Comparison of ENCODE assay signal across 1 cellular context in the genomic region with DNA sequence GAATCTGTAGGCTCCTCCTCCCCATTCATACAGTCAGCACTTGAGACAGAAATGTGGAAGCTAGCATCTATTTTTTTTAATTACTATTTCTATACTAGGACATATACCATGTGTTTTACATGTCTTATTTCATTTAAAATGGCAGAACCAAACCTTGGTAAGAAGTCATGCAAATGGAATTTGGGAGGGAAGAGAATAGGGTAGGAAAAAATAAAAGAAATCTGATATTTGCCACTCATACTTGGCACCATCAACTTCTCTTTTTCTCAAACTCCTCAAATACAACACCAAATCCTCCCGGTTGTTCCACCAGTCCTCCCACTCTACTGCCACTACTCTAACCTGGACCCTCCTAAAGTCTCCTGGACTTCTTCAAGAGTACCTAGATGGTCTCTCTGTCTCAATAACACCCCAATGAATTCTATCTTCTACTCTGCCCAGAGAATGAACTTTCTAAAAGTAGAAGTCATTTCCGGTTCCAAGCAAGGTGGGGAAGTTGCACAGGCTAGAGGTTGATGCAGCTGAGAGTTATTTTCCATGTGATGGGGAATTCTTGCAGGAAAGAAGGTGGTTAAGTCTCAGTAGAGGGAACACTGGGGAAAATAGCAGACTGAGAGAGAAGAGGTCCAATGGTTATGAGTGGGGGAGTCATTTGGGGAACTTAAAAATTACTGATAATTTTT.
TF ChIP-seq lines count a peak whose summit lies in the region.

No MANE protein-coding gene starts in this region.

TF ChIP-seq in SK-N-SH, 30 proteins besides CTCF, POLR2A, EP300 and RAD21 (continued from another document):
- TF ChIP-seq, protein P1, sequence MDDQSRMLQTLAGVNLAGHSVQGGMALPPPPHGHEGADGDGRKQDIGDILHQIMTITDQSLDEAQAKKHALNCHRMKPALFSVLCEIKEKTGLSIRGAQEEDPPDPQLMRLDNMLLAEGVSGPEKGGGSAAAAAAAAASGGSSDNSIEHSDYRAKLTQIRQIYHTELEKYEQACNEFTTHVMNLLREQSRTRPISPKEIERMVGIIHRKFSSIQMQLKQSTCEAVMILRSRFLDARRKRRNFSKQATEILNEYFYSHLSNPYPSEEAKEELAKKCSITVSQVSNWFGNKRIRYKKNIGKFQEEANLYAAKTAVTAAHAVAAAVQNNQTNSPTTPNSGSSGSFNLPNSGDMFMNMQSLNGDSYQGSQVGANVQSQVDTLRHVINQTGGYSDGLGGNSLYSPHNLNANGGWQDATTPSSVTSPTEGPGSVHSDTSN (IDR thresholded peaks at IDR 0.05) = peak; percentile 21; the same call in 1 of the 2 replicates
- TF ChIP-seq, protein P2, sequence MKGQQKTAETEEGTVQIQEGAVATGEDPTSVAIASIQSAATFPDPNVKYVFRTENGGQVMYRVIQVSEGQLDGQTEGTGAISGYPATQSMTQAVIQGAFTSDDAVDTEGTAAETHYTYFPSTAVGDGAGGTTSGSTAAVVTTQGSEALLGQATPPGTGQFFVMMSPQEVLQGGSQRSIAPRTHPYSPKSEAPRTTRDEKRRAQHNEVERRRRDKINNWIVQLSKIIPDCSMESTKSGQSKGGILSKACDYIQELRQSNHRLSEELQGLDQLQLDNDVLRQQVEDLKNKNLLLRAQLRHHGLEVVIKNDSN (IDR thresholded peaks at IDR 0.05; ENCODE audit: borderline replicate concordance, low read depth) = no peak
- TF ChIP-seq, protein P3, sequence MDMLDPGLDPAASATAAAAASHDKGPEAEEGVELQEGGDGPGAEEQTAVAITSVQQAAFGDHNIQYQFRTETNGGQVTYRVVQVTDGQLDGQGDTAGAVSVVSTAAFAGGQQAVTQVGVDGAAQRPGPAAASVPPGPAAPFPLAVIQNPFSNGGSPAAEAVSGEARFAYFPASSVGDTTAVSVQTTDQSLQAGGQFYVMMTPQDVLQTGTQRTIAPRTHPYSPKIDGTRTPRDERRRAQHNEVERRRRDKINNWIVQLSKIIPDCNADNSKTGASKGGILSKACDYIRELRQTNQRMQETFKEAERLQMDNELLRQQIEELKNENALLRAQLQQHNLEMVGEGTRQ (IDR thresholded peaks at IDR 0.05; ENCODE audit: borderline replicate concordance, low read depth, low read length) = no peak
- TF ChIP-seq EZH2phosphoT487 (IDR thresholded peaks at IDR 0.05; ENCODE audit: borderline replicate concordance, low read depth) = no peak
- no peak for TF ChIP-seq RXRA (IDR thresholded peaks at IDR 0.05; ENCODE audit: borderline replicate concordance, low read depth)
- TF ChIP-seq FOSL2 (IDR thresholded peaks at IDR 0.05; ENCODE audit: borderline replicate concordance, low read depth) = 0 out of 2 replicates have a peak, but pooled peaks have one; percentile 4
- no peak for TF ChIP-seq SMC3 (IDR thresholded peaks at IDR 0.05; ENCODE audit: low read depth, low read length)
- no peak for TF ChIP-seq NFIC (IDR thresholded peaks at IDR 0.05; ENCODE audit: borderline replicate concordance)
- TF ChIP-seq FOXJ3 (CRISPR knock-in tag; IDR thresholded peaks at IDR 0.05) = no peak
- TF ChIP-seq MXI1 (IDR thresholded peaks at IDR 0.05; ENCODE audit: low read depth, low read length) = no peak
- TF ChIP-seq NRF1 (IDR thresholded peaks at IDR 0.05; ENCODE audit: low read depth, low read length) = no peak
